ENCODE assay signal across 20 cellular contexts in genomic region chr4:73007526-73008100, GRCh38.
DNase-seq lines count a peak whose midpoint lies in the region; TF ChIP-seq lines count a peak whose summit lies in the region.
"Had no signal": no experiment of that assay in that cellular context is flagged by ENCODE, and none has a peak within 500 bp of the region (broad histone marks: within the 10 kb centered on the region; RNA-seq: fewer than 3 reads in every experiment).

No MANE protein-coding gene starts in this region.

- H2BK120ac ChIP-seq in mesendoderm (ENCODE audit: low read depth, low read length): no peak overlapping the region

- H3K27ac ChIP-seq in SJCRH30 (peak overlapping the region; percentile 59), mesendoderm (ENCODE audit: low read depth, low read length) (no peak overlapping the region), osteoblast (ENCODE audit: low read depth, low read length) (no peak overlapping the region)

- no peak overlapping the region for H4K5ac ChIP-seq in mesendoderm (ENCODE audit: low read length)

- H3K23ac ChIP-seq in mesendoderm (ENCODE audit: low read length): no peak overlapping the region

- H2BK5ac ChIP-seq in mesendoderm (ENCODE audit: low read length): no peak overlapping the region

- no CpG with 5 or more reads among the region's 1 CpG for WGBS in mesendoderm (ENCODE audit: extremely low coverage, insufficient coverage, low lambda C conversion rate)

- H3K79me2 ChIP-seq in mesendoderm (ENCODE audit: control insufficient read depth, insufficient read depth, low read length) (no peaks in the 10 kb centered on the region), osteoblast (ENCODE audit: insufficient read depth, low read length) (no peaks in the 10 kb centered on the region)

- H3K27me3 ChIP-seq in SJCRH30: no peaks in the 10 kb centered on the region
- no peaks in the 10 kb centered on the region for H3K27me3 ChIP-seq in mesendoderm (ENCODE audit: insufficient read depth, low read length, poor library complexity)
- H3K27me3 ChIP-seq in osteoblast (ENCODE audit: insufficient read depth, low read length): peaks cover 11% of the 10 kb centered on the region
- H3K27me3 ChIP-seq in MG63: no peaks in the 10 kb centered on the region
- H3K27me3 ChIP-seq: BE2C had no signal

- no peak overlapping the region for H2AFZ ChIP-seq in osteoblast (ENCODE audit: low read length)

- H3K36me3 ChIP-seq in SJCRH30 (no peaks in the 10 kb centered on the region), mesendoderm (ENCODE audit: control insufficient read depth, insufficient read depth, low read length) (no peaks in the 10 kb centered on the region), osteoblast (ENCODE audit: insufficient read depth, low read length) (no peaks in the 10 kb centered on the region), MG63 (no peaks in the 10 kb centered on the region)
- H3K36me3 ChIP-seq: BE2C, HAP-1 had no signal

- H4K20me1 ChIP-seq in osteoblast (ENCODE audit: insufficient read depth, low read length): no peaks in the 10 kb centered on the region

- no peak overlapping the region for H3K18ac ChIP-seq in mesendoderm (ENCODE audit: low read length)

- H2AK5ac ChIP-seq in mesendoderm (ENCODE audit: low read length): no peak overlapping the region

- H3K4ac ChIP-seq in mesendoderm (ENCODE audit: low read depth, low read length): no peak overlapping the region

- H3K9ac ChIP-seq in mesendoderm (ENCODE audit: low read length): no peak overlapping the region

- H3K4me2 ChIP-seq in mesendoderm (ENCODE audit: low read length) (no peak overlapping the region), osteoblast (ENCODE audit: insufficient read depth, low read length) (no peak overlapping the region)

- no peak overlapping the region for H3K56ac ChIP-seq in mesendoderm (ENCODE audit: low read length)

- TF ChIP-seq CTCF in AG10803 (conservative IDR thresholded peaks at IDR 0.05; ENCODE audit: low read length) (no peak), osteoblast (IDR thresholded peaks at IDR 0.05; ENCODE audit: extremely low read depth, low read depth, low read length) (no peak)

- H3K9me3 ChIP-seq in SJCRH30 (replicated peaks): peaks cover 17% of the 10 kb centered on the region; the same call in 1 of the 2 replicates
- H3K9me3 ChIP-seq in osteoblast (ENCODE audit: low read depth, low read length): peaks cover 5% of the 10 kb centered on the region
- no peaks in the 10 kb centered on the region for H3K9me3 ChIP-seq in MG63
- H3K9me3 ChIP-seq: BE2C, Caco-2, HAP-1 had no signal

- DNase-seq in AG10803 (ENCODE audit: low read depth) (peak; percentile 16), SJCRH30 (peak; percentile 84 to 86), mesendoderm (peak; percentile 62), osteoblast (ENCODE audit: insufficient read length, low spot score, missing footprints) (peak; percentile 22), MG63 (no peak), NOMO-1 treated with DMSO at 0.1 percent for 48 hours (lab: John Stamatoyannopoulos, UW; ENCODE audit: unreplicated experiment) (no peak), islet precursor cell (no peak), COR-L47 (lab: John Stamatoyannopoulos, UW) (no peak)
- DNase-seq: 8988T; BE2C; C1 segment of cervical spinal cord; Caco-2; CD4-positive, CD25-positive, alpha-beta regulatory T cell; CD8-positive, alpha-beta memory T cell; DMS153; DMS79 treated with DMSO at 0.1 percent for 48 hours; EL; GOT3 had no signal

- H3K79me1 ChIP-seq in mesendoderm (ENCODE audit: low read length): no peaks in the 10 kb centered on the region

- H2BK15ac ChIP-seq in mesendoderm (replicated peaks; ENCODE audit: low read depth): no peak overlapping the region

- no peak overlapping the region for H4K8ac ChIP-seq in mesendoderm (ENCODE audit: low read depth, low read length)

- H3K4me3 ChIP-seq in AG10803 (ENCODE audit: low read length): no peak overlapping the region
- H3K4me3 ChIP-seq in SJCRH30: no peak overlapping the region
- no peak overlapping the region for H3K4me3 ChIP-seq in mesendoderm (ENCODE audit: low read length)
- H3K4me3 ChIP-seq in osteoblast (ENCODE audit: insufficient read depth, low read length): no peak overlapping the region
- H3K4me3 ChIP-seq in MG63: no peak overlapping the region
- H3K4me3 ChIP-seq: GM12878, HAP-1 had no signal

- H3K4me1 ChIP-seq in SJCRH30 (peaks cover 23% of the 10 kb centered on the region), mesendoderm (ENCODE audit: control insufficient read depth, low read depth, low read length) (no peaks in the 10 kb centered on the region), osteoblast (ENCODE audit: insufficient read depth, low read length) (no peaks in the 10 kb centered on the region)
- H3K4me1 ChIP-seq: BE2C, Caco-2, HAP-1 had no signal

Comparison
In these comparisons a context has a peak if more than half of its experiments do, and no peak if none do; other contexts are left out.
1. DNase-seq: peak in AG10803 (single experiment), SJCRH30 (2 of 2), mesendoderm (single experiment) and osteoblast (single experiment); none in MG63 (single experiment), NOMO-1 treated with DMSO at 0.1 percent for 48 hours (single experiment), islet precursor cell (single experiment) and COR-L47 (single experiment).